In genomic region chr5:66561366-66561990, GRCh38 we compare ENCODE assay signal across 24 cellular contexts.
"Had no signal": no experiment of that assay in that cellular context is flagged by ENCODE, and none has a peak within 500 bp of the region (broad histone marks: within the 10 kb centered on the region; RNA-seq: fewer than 3 reads in every experiment).

No MANE protein-coding gene starts in this region.

- H3K4me1 ChIP-seq: colonic mucosa, gastrocnemius medialis, left lung, psoas muscle, transverse colon, upper lobe of right lung, uterus had no signal

- FAIRE-seq: small intestine had no signal

- H3K27me3 ChIP-seq: colonic mucosa, gastrocnemius medialis, left lung, transverse colon, upper lobe of right lung, uterus had no signal

- H3K36me3 ChIP-seq: colonic mucosa, gastrocnemius medialis, left lung, transverse colon, upper lobe of right lung, uterus had no signal

- H3K27ac ChIP-seq: colonic mucosa, epithelial cell of prostate, gastrocnemius medialis, left lung, psoas muscle, transverse colon, upper lobe of right lung, uterus had no signal

- DNase-seq: colonic mucosa; effector CD8-positive, alpha-beta T cell; endodermal cell; foreskin fibroblast; gastrocnemius medialis; head of caudate nucleus; left cardiac atrium; left lung; mammary epithelial cell; naive thymus-derived CD8-positive, alpha-beta T cell; nephron progenitor cell; nucleus accumbens; posterior cingulate gyrus; psoas muscle; right cardiac atrium; small intestine; stimulated activated CD4-positive, alpha-beta T cell treated with anti-CD3 and anti-CD28 coated beads, Interleukin-15, amount 100 ng/mL, for 24 hours; stimulated activated CD4-positive, alpha-beta T cell treated with anti-CD3 and anti-CD28 coated beads, Interleukin-2, amount 100 ng/mL, for 48 hours; stimulated activated naive B cell treated with anti-CD40 and anti-IgM and Interleukin-4, amounts not matched to agents 10 μg/mL and 1 μg/mL and 100 μg/mL, for 72 hours; transverse colon; upper lobe of right lung; uterus had no signal

- H3K4me3 ChIP-seq: colonic mucosa, gastrocnemius medialis, left lung, psoas muscle, transverse colon, upper lobe of right lung, uterus had no signal

- H3K9me3 ChIP-seq: colonic mucosa, gastrocnemius medialis, left lung, psoas muscle, transverse colon, upper lobe of right lung, uterus had no signal

- ATAC-seq: esophagus mucosa; gastrocnemius medialis; left lung; naive thymus-derived CD8-positive, alpha-beta T cell; psoas muscle; stimulated activated naive B cell treated with anti-CD40 and anti-IgM and Interleukin-4, amounts not matched to agents 10 μg/mL and 1 μg/mL and 100 μg/mL, for 72 hours; upper lobe of right lung had no signal
